Comparison of ENCODE assay signal across 7 cellular contexts in genomic region chr15:56459096-56459495, GRCh38.
"Had no signal": no experiment of that assay in that cellular context is flagged by ENCODE, and none has a peak within 500 bp of the region (broad histone marks: within the 10 kb centered on the region; RNA-seq: fewer than 3 reads in every experiment).

No MANE protein-coding gene starts in this region.

- H3K4me2 ChIP-seq: KMS-11 had no signal

- FAIRE-seq: HepG2, HTR-8/SVneo had no signal

- H3K27ac ChIP-seq: HL-60, KMS-11 had no signal

- ATAC-seq: HepG2 had no signal

- DNase-seq: IMR-90, KBM-7, KG1 had no signal

- H3K9ac ChIP-seq: KMS-11 had no signal
